16 cellular contexts compared by ENCODE assay signal in genomic region chr7:75646551-75647102, GRCh38.
DNase-seq lines count a peak whose midpoint lies in the region; ATAC-seq and TF ChIP-seq lines count a peak whose summit lies in the region.
"Had no signal": no experiment of that assay in that cellular context is flagged by ENCODE, and none has a peak within 500 bp of the region (broad histone marks: within the 10 kb centered on the region; RNA-seq: fewer than 3 reads in every experiment).

No MANE protein-coding gene starts in this region.

- H3K4me2 ChIP-seq in neural progenitor cell = no peak overlapping the region

- H3K4me3 Mint-ChIP-seq in neural progenitor cell = no peak overlapping the region
- H3K4me3 Mint-ChIP-seq: T-cell had no signal

- H3K9me3 ChIP-seq in neural progenitor cell (ENCODE audit: low read depth) = no peaks in the 10 kb centered on the region
- H3K9me3 ChIP-seq: Caco-2 had no signal

- in situ Hi-C loops in G401 (cut with HindIII; ENCODE audit: low sequenced_read_pairs) = no loop called here

- H3K27me3 Mint-ChIP-seq in neural progenitor cell (ENCODE audit: insufficient read depth, low read depth) = no peaks in the 10 kb centered on the region
- H3K27me3 Mint-ChIP-seq: T-cell had no signal

- no peak for TF ChIP-seq CTCF in neural progenitor cell (IDR thresholded peaks at IDR 0.05)

- H3K27ac ChIP-seq in neural progenitor cell = no peak overlapping the region
- H3K27ac ChIP-seq: SK-N-MC had no signal

- peaks cover 9% of the 10 kb centered on the region for H3K9me3 Mint-ChIP-seq in neural progenitor cell
- H3K9me3 Mint-ChIP-seq: T-cell had no signal

- no peaks in the 10 kb centered on the region for H4K20me1 ChIP-seq in neural progenitor cell (ENCODE audit: low read depth)

- H3K9ac ChIP-seq in neural progenitor cell = no peak overlapping the region

- H3K4me3 ChIP-seq in neural progenitor cell = no peak overlapping the region
- H3K4me3 ChIP-seq: SK-N-MC had no signal

- no peaks in the 10 kb centered on the region for H3K79me2 ChIP-seq in neural progenitor cell (ENCODE audit: low read depth)

- H3K4me1 Mint-ChIP-seq in neural progenitor cell = peaks cover 20% of the 10 kb centered on the region

- peak overlapping the region; percentile 30 for H3K27ac Mint-ChIP-seq in neural progenitor cell
- H3K27ac Mint-ChIP-seq: T-cell had no signal

- no peak for ATAC-seq in left colon
- no peak for ATAC-seq in GM21526 (IDR thresholded peaks at IDR 0.05; ENCODE audit: low FRiP score, unreplicated experiment)
- ATAC-seq: T-cell had no signal

- peaks cover 28% of the 10 kb centered on the region for H3F3A ChIP-seq in neural progenitor cell (ENCODE audit: low read depth)

- H3K27me3 ChIP-seq in neural progenitor cell = no peaks in the 10 kb centered on the region

- H3K4me1 ChIP-seq in neural progenitor cell = peaks cover 20% of the 10 kb centered on the region

- DNase-seq in G401 (ENCODE audit: low spot score) (peak; percentile 23), NCI-H1092 treated with DMSO at 0.1 percent for 48 hours (lab: John Stamatoyannopoulos, UW) (peak; percentile 59), cerebellar cortex (ENCODE audit: low spot score) (peak; percentile 24), neural progenitor cell (ENCODE audit: low spot score) (no peak), left colon (no peak), A172 (ENCODE audit: low spot score) (no peak)
- DNase-seq in stimulated activated CD4-positive, alpha-beta T cell treated with anti-CD3 and anti-CD28 coated beads, Interleukin-2, amount 100 ng/mL, for 48 hours = no peak
- DNase-seq: AML-193, Caco-2, DMS53, NCI-H1105 treated with DMSO at 0.1 percent for 48 hours, NCI-H187, NCI-H226, T-cell had no signal

- H3K36me3 ChIP-seq in neural progenitor cell = no peaks in the 10 kb centered on the region

- intact Hi-C loops in left colon (cut with DNase I, micrococcal nuclease) = no loop called here

- peaks cover 1% of the 10 kb centered on the region for H3K36me3 Mint-ChIP-seq in neural progenitor cell

- H2AFZ ChIP-seq in neural progenitor cell (replicated peaks) = no peak overlapping the region

Comparison
In these comparisons a context has a peak if more than half of its experiments do, and no peak if none do; other contexts are left out.
1. DNase-seq: peak in G401 (single experiment), NCI-H1092 treated with DMSO at 0.1 percent for 48 hours (single experiment) and cerebellar cortex (single experiment); none in neural progenitor cell (single experiment), left colon (0 of 2), stimulated activated CD4-positive, alpha-beta T cell treated with anti-CD3 and anti-CD28 coated beads, Interleukin-2, amount 100 ng/mL, for 48 hours (0 of 2) and A172 (single experiment).